Comparison of ENCODE assay signal across 8 cellular contexts in genomic region chr11:47514825-47515647, GRCh38. TPM values are rescaled to one million over a fixed set of nuclear protein-coding genes. Genes with fewer than 3 reads are reported as not detected.
DNase-seq lines count a peak whose midpoint lies in the region; ATAC-seq and TF ChIP-seq lines count a peak whose summit lies in the region.

No MANE protein-coding gene starts in this region.

- H3K27ac ChIP-seq in SJSA1: peak overlapping the region; percentile 17; the same call in 1 of the 2 replicates

- TF ChIP-seq CTCF in GM13976 (IDR thresholded peaks at IDR 0.05; ENCODE audit: borderline replicate concordance, control extremely low read depth, extremely low read depth, insufficient read depth, missing control alignments): no peak

- H3K4me3 Mint-ChIP-seq in naive thymus-derived CD8-positive, alpha-beta T cell: peak overlapping the region in 9 of 10 donors; percentile 24 to 71 (median 42)

- peaks cover 0 to 30% (median 2%) of the 10 kb centered on the region in 3 donors for H3K36me3 Mint-ChIP-seq in naive thymus-derived CD8-positive, alpha-beta T cell

- POLR2A ChIA-PET in naive thymus-derived CD8-positive, alpha-beta T cell (lab: Charles Lee): interaction anchor here (1.3 kb wide), 1 partner anchor 10 kb away, joined by 3 read pairs; no protein-coding TSS in a partner anchor

- no peaks in the 10 kb centered on the region for H3K27me3 Mint-ChIP-seq in naive thymus-derived CD8-positive, alpha-beta T cell

- ATAC-seq in HG02973 (IDR thresholded peaks at IDR 0.05; ENCODE audit: unreplicated experiment): peak; percentile 43
- ATAC-seq in naive thymus-derived CD8-positive, alpha-beta T cell: peak in 1 of 2 donors; percentile 29
- ATAC-seq in HG02678 (IDR thresholded peaks at IDR 0.05; ENCODE audit: unreplicated experiment): no peak

- H3K9me3 Mint-ChIP-seq in naive thymus-derived CD8-positive, alpha-beta T cell: no peaks in the 10 kb centered on the region

- H3K36me3 ChIP-seq in SJSA1: peaks cover 21% of the 10 kb centered on the region

- H3K27ac Mint-ChIP-seq in naive thymus-derived CD8-positive, alpha-beta T cell: peak overlapping the region; percentile 2 to 91 (median 84)

- no peaks in the 10 kb centered on the region for H3K27me3 ChIP-seq in SJSA1 (replicated peaks)

- no peaks in the 10 kb centered on the region for H3K9me3 ChIP-seq in SJSA1 (replicated peaks)

- H3K4me1 ChIP-seq in SJSA1 (replicated peaks): peaks cover 42% of the 10 kb centered on the region

- H3K4me1 Mint-ChIP-seq in naive thymus-derived CD8-positive, alpha-beta T cell: peaks cover 24 to 94% (median 69%) of the 10 kb centered on the region in 4 donors

- no peak overlapping the region for H3K4me3 ChIP-seq in SJSA1

- in situ Hi-C loops in GM13976 (cut with MboI; ENCODE audit: low sequenced_read_pairs, unreplicated experiment): no loop called here

- DNase-seq in GM04503 (ENCODE audit: low read depth): peak; percentile 31
- DNase-seq in SJSA1 (ENCODE audit: low read depth in 1 of 2, low spot score in 2 of 2): no peak
- peak; percentile 76 for DNase-seq in dedifferentiated amniotic fluid mesenchymal stem cell (ENCODE audit: extremely low spot score)
- DNase-seq in naive thymus-derived CD8-positive, alpha-beta T cell: no peak
- no peak for DNase-seq in GM13976 (ENCODE audit: low spot score)
- DNase-seq in DMS79 (lab: John Stamatoyannopoulos, UW): no peak

RNA-seq across cellular contexts. Expression of gene CELF1, which starts 37.9 kb away (rescaled TPM):
- total RNA-seq in SJSA1 (2014; rRNA removed; shearing (Covaris generic)): 50.6 and 77.6 TPM in 2 replicates
- 100 to 1,000 TPM; 133 to 138 TPM for total RNA-seq in naive thymus-derived CD8-positive, alpha-beta T cell
- polyA plus RNA-seq in naive thymus-derived CD8-positive, alpha-beta T cell: 10 to 100 TPM; 45.3 to 79.3 (median 55.3) TPM

RNA-seq across cellular contexts. Expression of gene PTPMT1, which starts 50.4 kb away (rescaled TPM):
- total RNA-seq in SJSA1 (2014; rRNA removed; shearing (Covaris generic)): 134 and 165 TPM in 2 replicates
- 10 to 100 TPM; 19.1 to 22.2 TPM for total RNA-seq in naive thymus-derived CD8-positive, alpha-beta T cell
- 10 to 100 TPM; 58.7 to 73.3 (median 71.0) TPM for polyA plus RNA-seq in naive thymus-derived CD8-positive, alpha-beta T cell

Comparison
In these comparisons a context has a peak if more than half of its experiments do, and no peak if none do; other contexts are left out.
1. DNase-seq: peak in GM04503 (single experiment) and dedifferentiated amniotic fluid mesenchymal stem cell (single experiment); none in SJSA1 (0 of 2), naive thymus-derived CD8-positive, alpha-beta T cell (0 of 10), GM13976 (single experiment) and DMS79 (single experiment).